19 cellular contexts compared by ENCODE assay signal in the genomic region with DNA sequence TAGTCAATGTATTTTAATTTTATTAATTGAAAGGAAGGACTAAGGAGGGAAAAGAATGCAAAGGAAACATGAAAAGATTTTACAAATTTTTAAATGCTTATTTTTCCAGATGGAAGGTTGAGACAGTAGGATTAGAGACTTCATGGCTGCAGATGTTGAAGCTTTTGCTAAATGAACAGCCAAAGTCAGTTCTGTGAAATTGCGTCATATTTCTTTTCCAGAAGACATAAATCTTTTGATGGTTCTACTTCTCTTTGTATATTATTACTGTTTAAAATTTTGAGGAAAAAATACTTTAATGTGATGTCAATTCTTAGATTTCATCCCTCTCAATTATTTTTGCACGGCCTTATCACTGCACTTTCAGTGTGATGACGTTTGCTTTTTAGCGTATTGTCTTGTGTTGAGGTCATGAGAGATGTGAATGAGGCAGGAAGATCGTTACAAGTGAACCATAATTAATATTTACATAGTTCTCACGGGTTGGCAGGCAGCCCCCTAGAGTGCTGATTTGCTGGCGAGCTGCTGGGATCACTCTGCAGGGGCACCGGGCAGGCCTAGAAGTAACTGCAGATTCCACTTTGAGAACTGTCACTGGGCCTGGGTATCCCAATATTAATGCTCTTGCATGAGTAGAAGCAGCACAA.
DNase-seq lines count a peak whose midpoint lies in the region; TF ChIP-seq lines count a peak whose summit lies in the region.
"Had no signal": no experiment of that assay in that cellular context is flagged by ENCODE, and none has a peak within 500 bp of the region (broad histone marks: within the 10 kb centered on the region; RNA-seq: fewer than 3 reads in every experiment).

No MANE protein-coding gene starts in this region.

- H3K27me3 ChIP-seq in adipocyte (replicated peaks; ENCODE audit: control insufficient read depth, insufficient read depth, low read length) (peaks cover 33% of the 10 kb centered on the region), skeletal muscle tissue (ENCODE audit: control insufficient read depth in 3 of 3, insufficient read depth in 3 of 3, low read length in 3 of 3) (peaks cover 61 to 62% (median 62%) of the 10 kb centered on the region in 3 donors)

- H3K27ac Mint-ChIP-seq in activated T-helper 1 cell treated with anti-CD3 and anti-CD28 coated beads, Interleukin-12 subunit alpha, Interleukin-12 subunit beta, Interleukin-2, Interleukin-4 antibody, amounts not matched to agents 30 ng/mL and 10 ng/mL and 1 ng/mL, durations not matched to agents 14 hours and 24 hours and 36 hours = no peak overlapping the region
- H3K27ac Mint-ChIP-seq: activated B cell treated with CpG ODN at 0.5 μM for 24 hours; CD4-positive, alpha-beta memory T cell; memory B cell had no signal

- no peaks in the 10 kb centered on the region for H3K36me3 Mint-ChIP-seq in activated T-helper 1 cell treated with anti-CD3 and anti-CD28 coated beads, Interleukin-12 subunit alpha, Interleukin-12 subunit beta, Interleukin-2, Interleukin-4 antibody, amounts not matched to agents 30 ng/mL and 10 ng/mL and 1 ng/mL, durations not matched to agents 14 hours and 24 hours and 36 hours (ENCODE audit: low read depth)
- H3K36me3 Mint-ChIP-seq: CD4-positive, alpha-beta memory T cell had no signal

- H3K4me1 Mint-ChIP-seq in activated T-helper 1 cell treated with anti-CD3 and anti-CD28 coated beads, Interleukin-12 subunit alpha, Interleukin-12 subunit beta, Interleukin-2, Interleukin-4 antibody, amounts not matched to agents 30 ng/mL and 10 ng/mL and 1 ng/mL, durations not matched to agents 14 hours and 24 hours and 36 hours (ENCODE audit: low read depth) = no peaks in the 10 kb centered on the region
- H3K4me1 Mint-ChIP-seq: memory B cell had no signal

- no peak overlapping the region for H3K9ac ChIP-seq in adipocyte (ENCODE audit: low read length)
- H3K9ac ChIP-seq in skeletal muscle tissue (ENCODE audit: low read depth in 1 of 3, low read length in 3 of 3) = no peak overlapping the region
- H3K9ac ChIP-seq: parathyroid adenoma had no signal

- H3K27me3 Mint-ChIP-seq in activated T-helper 1 cell treated with anti-CD3 and anti-CD28 coated beads, Interleukin-12 subunit alpha, Interleukin-12 subunit beta, Interleukin-2, Interleukin-4 antibody, amounts not matched to agents 30 ng/mL and 10 ng/mL and 1 ng/mL, durations not matched to agents 14 hours and 24 hours and 36 hours (ENCODE audit: insufficient read depth) = peaks cover 44% of the 10 kb centered on the region

- DNase-seq in NCI-H748 (lab: John Stamatoyannopoulos, UW; ENCODE audit: unreplicated experiment) (peak; percentile 26), NCI-H748 treated with DMSO at 0.1 percent for 48 hours (lab: John Stamatoyannopoulos, UW) (no peak), adipocyte (ENCODE audit: low read depth) (no peak), fibroblast of the aortic adventitia (ENCODE audit: low read depth) (no peak), COR-L47 (lab: John Stamatoyannopoulos, UW) (no peak), NCI-H1436 (lab: John Stamatoyannopoulos, UW) (no peak)
- no peak for DNase-seq in activated T-helper 1 cell treated with anti-CD3 and anti-CD28 coated beads, Interleukin-12 subunit alpha, Interleukin-12 subunit beta, Interleukin-2, Interleukin-4 antibody, amounts not matched to agents 30 ng/mL and 10 ng/mL and 1 ng/mL, durations not matched to agents 14 hours and 24 hours and 36 hours (ENCODE audit: low spot score)
- DNase-seq: activated B cell treated with CpG ODN at 0.5 μM for 24 hours; activated naive CD4-positive, alpha-beta T cell; CD4-positive, alpha-beta memory T cell; islet precursor cell; Kasumi-1; NCI-H1694; T-helper 1 cell had no signal

- H3K4me1 ChIP-seq in adipocyte (ENCODE audit: control insufficient read depth, insufficient read depth, low read length) = peaks cover 27% of the 10 kb centered on the region
- H3K4me1 ChIP-seq in skeletal muscle tissue (ENCODE audit: control insufficient read depth in 3 of 3, insufficient read depth in 3 of 3, low read length in 3 of 3) = peaks cover 16 to 35% (median 34%) of the 10 kb centered on the region in 3 donors
- H3K4me1 ChIP-seq: parathyroid adenoma had no signal

- H3K9me3 ChIP-seq in adipocyte (ENCODE audit: control insufficient read depth, low read length) (no peaks in the 10 kb centered on the region), skeletal muscle tissue (ENCODE audit: control insufficient read depth in 3 of 3, low read length in 3 of 3) (peaks cover 0 to 2% (median 0%) of the 10 kb centered on the region in 3 donors)
- H3K9me3 ChIP-seq: breast epithelium had no signal

- no peak for TF ChIP-seq CTCF in fibroblast of the aortic adventitia (IDR thresholded peaks at IDR 0.05; ENCODE audit: insufficient read depth, low read length)

- no peak overlapping the region for H3K27ac ChIP-seq in skeletal muscle tissue (ENCODE audit: low read depth, low read length)
- H3K27ac ChIP-seq: 22Rv1, breast epithelium, parathyroid adenoma had no signal

- H3K9me3 Mint-ChIP-seq in activated T-helper 1 cell treated with anti-CD3 and anti-CD28 coated beads, Interleukin-12 subunit alpha, Interleukin-12 subunit beta, Interleukin-2, Interleukin-4 antibody, amounts not matched to agents 30 ng/mL and 10 ng/mL and 1 ng/mL, durations not matched to agents 14 hours and 24 hours and 36 hours = no peaks in the 10 kb centered on the region
- H3K9me3 Mint-ChIP-seq: activated B cell treated with CpG ODN at 0.5 μM for 24 hours, memory B cell had no signal

- H3K4me3 Mint-ChIP-seq in activated T-helper 1 cell treated with anti-CD3 and anti-CD28 coated beads, Interleukin-12 subunit alpha, Interleukin-12 subunit beta, Interleukin-2, Interleukin-4 antibody, amounts not matched to agents 30 ng/mL and 10 ng/mL and 1 ng/mL, durations not matched to agents 14 hours and 24 hours and 36 hours = no peak overlapping the region
- H3K4me3 Mint-ChIP-seq: activated B cell treated with CpG ODN at 0.5 μM for 24 hours; CD4-positive, alpha-beta memory T cell; memory B cell had no signal

- no peaks in the 10 kb centered on the region for H3K36me3 ChIP-seq in adipocyte (ENCODE audit: control insufficient read depth, insufficient read depth, low read length, severe bottlenecking)
- no peaks in the 10 kb centered on the region for H3K36me3 ChIP-seq in skeletal muscle tissue (ENCODE audit: control insufficient read depth in 3 of 3, insufficient read depth in 3 of 3, low read length in 3 of 3)
- H3K36me3 ChIP-seq: breast epithelium had no signal

- peak overlapping the region; percentile 72 for H3K4me3 ChIP-seq in adipocyte (ENCODE audit: low read length)
- H3K4me3 ChIP-seq in fibroblast of the aortic adventitia (ENCODE audit: low read depth, low read length) = peak overlapping the region; percentile 66
- H3K4me3 ChIP-seq in skeletal muscle tissue (ENCODE audit: low read length in 3 of 3) = peak overlapping the region in 2 of 3 donors; percentile 20 to 66

- intact Hi-C loops in activated T-helper 1 cell treated with anti-CD3 and anti-CD28 coated beads, Interleukin-12 subunit alpha, Interleukin-12 subunit beta, Interleukin-2, Interleukin-4 antibody, amounts not matched to agents 30 ng/mL and 10 ng/mL and 1 ng/mL, durations not matched to agents 14 hours and 24 hours and 36 hours (cut with micrococcal nuclease) = loop anchor here (5.0 kb wide), 1 partner anchor 158 kb away; the partner anchor contains the start of gene TBXT
